ENCODE assay signal across 19 cellular contexts in genomic region chr15:82979726-82980125, GRCh38. TPM values are rescaled to one million over a fixed set of nuclear protein-coding genes. Genes with fewer than 3 reads are reported as not detected.
DNase-seq lines count a peak whose midpoint lies in the region; ATAC-seq, FAIRE-seq and TF ChIP-seq lines count a peak whose summit lies in the region.
"Had no signal": no experiment of that assay in that cellular context is flagged by ENCODE, and none has a peak within 500 bp of the region (broad histone marks: within the 10 kb centered on the region; RNA-seq: fewer than 3 reads in every experiment).

No MANE protein-coding gene starts in this region.

- H3K36me3 ChIP-seq in RWPE2 (ENCODE audit: low read depth), result no peaks in the 10 kb centered on the region
- no peaks in the 10 kb centered on the region for H3K36me3 ChIP-seq in colonic mucosa

- peaks cover 0 to 5% of the 10 kb centered on the region in 2 donors for H3K36me3 Mint-ChIP-seq in CD14-positive monocyte

- intact Hi-C loops in colonic mucosa (cut with DNase I) (no loop called here), CD14-positive monocyte (cut with micrococcal nuclease) (no loop called here)

- no peaks in the 10 kb centered on the region for H3K4me1 ChIP-seq in RWPE2 (ENCODE audit: insufficient read depth, poor library complexity, severe bottlenecking)
- H3K4me1 ChIP-seq in colonic mucosa, result no peaks in the 10 kb centered on the region
- H3K4me1 ChIP-seq: A549, Caco-2 had no signal

- H3K27me3 ChIP-seq in RWPE2 (ENCODE audit: insufficient read depth, poor library complexity, severe bottlenecking), result no peaks in the 10 kb centered on the region
- H3K27me3 ChIP-seq in colonic mucosa, result no peaks in the 10 kb centered on the region

- H3K4me3 ChIP-seq in RWPE2 (ENCODE audit: severe bottlenecking), result no peak overlapping the region
- H3K4me3 ChIP-seq in colonic mucosa, result no peak overlapping the region
- H3K4me3 ChIP-seq: A549, GM23248 had no signal

- H3K9me3 ChIP-seq in RWPE2 (ENCODE audit: severe bottlenecking), result no peaks in the 10 kb centered on the region
- no peaks in the 10 kb centered on the region for H3K9me3 ChIP-seq in colonic mucosa
- H3K9me3 ChIP-seq: A549, Caco-2 had no signal

- peaks cover 0 to 2% (median 0%) of the 10 kb centered on the region in 3 donors for H3K27me3 Mint-ChIP-seq in CD14-positive monocyte (ENCODE audit: low read depth in 3 of 3)
- H3K27me3 Mint-ChIP-seq: CD4-positive, CD25-positive, alpha-beta regulatory T cell had no signal

- no peak overlapping the region for H3K4me3 Mint-ChIP-seq in CD14-positive monocyte
- H3K4me3 Mint-ChIP-seq: CD4-positive, CD25-positive, alpha-beta regulatory T cell; CD8-positive, alpha-beta T cell had no signal

- no peaks in the 10 kb centered on the region for H3K9me3 Mint-ChIP-seq in CD14-positive monocyte
- H3K9me3 Mint-ChIP-seq: CD8-positive, alpha-beta T cell had no signal

- no peak for TF ChIP-seq POLR2A in GM12892 (IDR thresholded peaks at IDR 0.05; ENCODE audit: low read depth, low read length)

- TF ChIP-seq CTCF in RWPE2 (IDR thresholded peaks at IDR 0.05; ENCODE audit: poor library complexity, severe bottlenecking), result no peak
- TF ChIP-seq CTCF in colonic mucosa (IDR thresholded peaks at IDR 0.05), result no peak
- TF ChIP-seq CTCF in CD14-positive monocyte (IDR thresholded peaks at IDR 0.05), result no peak

- H3K9ac ChIP-seq in colonic mucosa (ENCODE audit: low read depth in 2 of 2, low read length in 2 of 2), result no peak overlapping the region
- H3K9ac ChIP-seq: GM23248 had no signal

- H3K27ac ChIP-seq in RWPE2 (ENCODE audit: poor library complexity, severe bottlenecking) (no peak overlapping the region), colonic mucosa (no peak overlapping the region)
- H3K27ac ChIP-seq: A549, GM23248 had no signal

- no peaks in the 10 kb centered on the region for H3K4me1 Mint-ChIP-seq in CD14-positive monocyte

- peak; percentile 24 for FAIRE-seq in GM12892 (lab: Jason Lieb, UNC)
- FAIRE-seq: A549, G401.6, H1 had no signal

- ATAC-seq in RWPE2 (ENCODE audit: low read depth), result 0 out of 3 replicates have a peak, but pooled peaks have one; percentile 14
- no peak for ATAC-seq in GM21786 (IDR thresholded peaks at IDR 0.05; ENCODE audit: unreplicated experiment)
- ATAC-seq: A549; CD8-positive, alpha-beta T cell had no signal

- no peak overlapping the region for H3K27ac Mint-ChIP-seq in CD14-positive monocyte
- H3K27ac Mint-ChIP-seq: CD4-positive, CD25-positive, alpha-beta regulatory T cell; CD8-positive, alpha-beta T cell had no signal

- DNase-seq in GM12892 (ENCODE audit: insufficient read length) (no peak), RWPE2 (ENCODE audit: low spot score) (no peak), kidney tubule cell (ENCODE audit: low spot score) (peak; percentile 37), colonic mucosa (no peak), CD14-positive monocyte (ENCODE audit: low spot score) (no peak)
- DNase-seq: 8988T; C1 segment of cervical spinal cord; Caco-2; CD4-positive, CD25-positive, alpha-beta regulatory T cell; CD8-positive, alpha-beta T cell; DMS153; DND-41; GM23248; H7; HCEC 1CT had no signal

RNA-seq across cellular contexts. Expression of gene RAMAC, which starts 6.3 kb away (rescaled TPM):
- 36.5 TPM for polyA plus RNA-seq in GM12892 (2012; ENCODE audit: missing spikeins)
- total RNA-seq in colonic mucosa, result 10 to 100 TPM; 22.8 to 23.0 TPM
- polyA plus RNA-seq in CD14-positive monocyte, result 10 to 100 TPM; 27.7 to 39.9 TPM

RNA-seq across cellular contexts. Expression of gene HOMER2, which starts 27.2 kb away (rescaled TPM):
- 3.3 TPM for polyA plus RNA-seq in GM12892 (2012; ENCODE audit: missing spikeins)
- 1 to 10 TPM; 2.4 to 3.1 TPM for total RNA-seq in colonic mucosa
- polyA plus RNA-seq in CD14-positive monocyte, result 1 to 10 TPM in 1 of 2 donors, under 1 TPM in 1; 0.92 to 1.6 TPM

RNA-seq across cellular contexts. Expression of gene C15orf40, which starts 31.7 kb away (rescaled TPM):
- polyA plus RNA-seq in GM12892 (2012; ENCODE audit: missing spikeins), result 47.3 TPM
- total RNA-seq in colonic mucosa, result 10 to 100 TPM; 19.0 to 22.7 TPM
- polyA plus RNA-seq in CD14-positive monocyte, result 10 to 100 TPM; 25.7 to 32.1 TPM
